In the genomic region with DNA sequence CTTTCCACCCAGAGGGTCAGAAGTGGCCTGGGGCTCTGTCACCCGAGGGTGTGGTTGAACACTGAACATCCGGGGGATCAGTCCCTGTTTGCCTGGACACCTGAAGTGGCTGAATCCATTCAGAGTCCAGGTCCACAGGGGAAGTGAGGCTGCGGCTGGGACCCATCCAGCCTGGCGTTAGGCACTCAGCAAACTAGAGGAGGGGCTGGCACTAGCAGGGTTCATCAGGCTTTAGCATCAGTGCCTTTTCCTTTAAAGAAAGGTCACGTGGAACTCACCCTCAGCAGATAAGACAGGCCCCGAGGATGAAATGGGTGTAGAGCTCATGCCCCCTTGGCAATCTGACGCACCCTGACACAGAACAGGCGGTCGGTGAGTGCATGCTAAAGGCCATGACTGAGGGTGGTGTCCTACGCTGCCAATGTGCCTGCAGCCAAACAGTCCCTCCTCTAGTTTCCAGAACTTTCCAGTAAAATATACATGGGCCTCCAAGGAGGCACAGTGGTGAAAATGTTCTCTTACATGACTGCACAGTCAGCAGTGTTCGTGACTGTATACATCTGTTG, we compare ENCODE assay signal across 12 cellular contexts.
DNase-seq lines count a peak whose midpoint lies in the region; TF ChIP-seq lines count a peak whose summit lies in the region.
"Had no signal": no experiment of that assay in that cellular context is flagged by ENCODE, and none has a peak within 500 bp of the region (broad histone marks: within the 10 kb centered on the region; RNA-seq: fewer than 3 reads in every experiment).

No MANE protein-coding gene starts in this region.

- no peak overlapping the region for H2BK5ac ChIP-seq in neuronal stem cell (ENCODE audit: low read length)

- H3K4me2 ChIP-seq in neuronal stem cell (ENCODE audit: insufficient read depth, low read length, poor library complexity, severe bottlenecking), result no peak overlapping the region

- H3K9me3 ChIP-seq in neuronal stem cell (replicated peaks in 1 of 2; ENCODE audit: control insufficient read depth in 2 of 2, insufficient read depth in 1 of 2, low read depth in 1 of 2, low read length in 2 of 2), result peaks cover 6 to 11% of the 10 kb centered on the region in 2 donors

- H3K27ac ChIP-seq in coronary artery, result no peak overlapping the region
- no peak overlapping the region for H3K27ac ChIP-seq in neuronal stem cell (replicated peaks; ENCODE audit: low read length)

- TF ChIP-seq CTCF in coronary artery (IDR thresholded peaks at IDR 0.05), result no peak

- H3K4me3 ChIP-seq in coronary artery, result no peak overlapping the region
- H3K4me3 ChIP-seq in neuronal stem cell (ENCODE audit: low read length in 2 of 2), result no peak overlapping the region
- H3K4me3 ChIP-seq: GM12878 had no signal

- H2BK120ac ChIP-seq in neuronal stem cell (ENCODE audit: low read depth, low read length), result no peak overlapping the region

- H3K4ac ChIP-seq in neuronal stem cell (ENCODE audit: low read length), result no peak overlapping the region

- peak in 74 of 76 experiments; percentile 6 to 91 (median 56) for DNase-seq in HUDEP-2 (lab: John Stamatoyannopoulos, UW; ENCODE audit: unreplicated experiment in 76 of 76)
- DNase-seq in coronary artery (ENCODE audit: low spot score), result peak; percentile 29
- DNase-seq in neuronal stem cell (ENCODE audit: low spot score), result no peak
- no peak for DNase-seq in stimulated activated CD4-positive, alpha-beta T cell treated with anti-CD3 and anti-CD28 coated beads, Interleukin-4, amount 100 ng/mL, for 1 hour
- DNase-seq in NCI-H187 treated with DMSO at 0.1 percent for 48 hours (lab: John Stamatoyannopoulos, UW), result no peak
- DNase-seq in OCI-M2 (lab: John Stamatoyannopoulos, UW; ENCODE audit: unreplicated experiment), result no peak
- DNase-seq: ACHN; CD8-positive, alpha-beta T cell; DMS 273 treated with DMSO at 0.1 percent for 48 hours; DND-41; H9 had no signal

- H2AK5ac ChIP-seq in neuronal stem cell (ENCODE audit: low read depth, low read length), result peak overlapping the region; percentile 62

- no peaks in the 10 kb centered on the region for H3K4me1 ChIP-seq in neuronal stem cell (ENCODE audit: control insufficient read depth in 2 of 2, insufficient read depth in 1 of 2, low read depth in 1 of 2, low read length in 2 of 2)

- no peak overlapping the region for H4K8ac ChIP-seq in neuronal stem cell (ENCODE audit: low read depth, low read length)

- peaks cover 0 to 15% (median 6%) of the 10 kb centered on the region in 3 experiments for H3K27me3 ChIP-seq in neuronal stem cell (ENCODE audit: control insufficient read depth in 3 of 3, insufficient read depth in 3 of 3, low read depth in 1 of 3, low read length in 3 of 3)

- no peak overlapping the region for H2BK12ac ChIP-seq in neuronal stem cell (ENCODE audit: low read length)

- no peak overlapping the region for H3K18ac ChIP-seq in neuronal stem cell (ENCODE audit: low read length)

- H3K36me3 ChIP-seq in neuronal stem cell (replicated peaks in 1 of 2; ENCODE audit: control insufficient read depth in 2 of 2, insufficient read depth in 2 of 2, low read length in 2 of 2), result peaks cover 0 to 4% of the 10 kb centered on the region in 2 donors

- no peak overlapping the region for H3K23ac ChIP-seq in neuronal stem cell (ENCODE audit: low read depth, low read length, poor library complexity)

- no CpG with 5 or more reads among the region's 11 CpGs for WGBS in neuronal stem cell (ENCODE audit: extremely low coverage in 2 of 2, insufficient read length in 2 of 2, insufficient replicate concordance in 1 of 2), 2 donors

- no peak overlapping the region for H2AFZ ChIP-seq in neuronal stem cell (ENCODE audit: low read length)

- H2BK15ac ChIP-seq in neuronal stem cell (ENCODE audit: low read length), result no peak overlapping the region

- no peak overlapping the region for H4K91ac ChIP-seq in neuronal stem cell (ENCODE audit: low read depth, low read length, poor library complexity)

- peak overlapping the region; percentile 66 for H3K14ac ChIP-seq in neuronal stem cell (ENCODE audit: low read length)

- no peak overlapping the region for H3K9ac ChIP-seq in neuronal stem cell (ENCODE audit: low read depth, low read length, poor library complexity)

- no peaks in the 10 kb centered on the region for H3K79me1 ChIP-seq in neuronal stem cell (ENCODE audit: low read depth, low read length)

Comparison
In these comparisons a context has a peak if more than half of its experiments do, and no peak if none do; other contexts are left out.
1. DNase-seq: peak in HUDEP-2 (74 of 76) and coronary artery (single experiment); none in neuronal stem cell (single experiment), stimulated activated CD4-positive, alpha-beta T cell treated with anti-CD3 and anti-CD28 coated beads, Interleukin-4, amount 100 ng/mL, for 1 hour (single experiment), NCI-H187 treated with DMSO at 0.1 percent for 48 hours (single experiment) and OCI-M2 (single experiment).